In genomic region chr17:76726766-76727718, GRCh38 we compare ENCODE assay signal across 8 cellular contexts. TPM values are rescaled to one million over a fixed set of nuclear protein-coding genes. Genes with fewer than 3 reads are reported as not detected.
A peak's percentile ranks its signal among the peaks of the same experiment; 100 is the strongest.
DNase-seq lines count a peak whose midpoint lies in the region; ATAC-seq and TF ChIP-seq lines count a peak whose summit lies in the region.

Gene METTL23, plus strand, starts transcription at chr17:76726839. Its CDS starts 2,872 bp downstream, at chr17:76729711.

- peak; percentile 69 for TF ChIP-seq CTCF in AG09309 (IDR thresholded peaks at IDR 0.05; ENCODE audit: control insufficient read depth, insufficient read depth, low read depth, low read length, missing control alignments)
- TF ChIP-seq CTCF in endothelial cell (IDR thresholded peaks at IDR 0.05; ENCODE audit: unreplicated experiment): peak; percentile 57

- no peak for DNase-seq in AG09309 (ENCODE audit: low read depth)
- peak; percentile 86 for DNase-seq in NCI-H69 (lab: John Stamatoyannopoulos, UW)
- peak in 2 of 3 experiments; percentile 59 to 79 for DNase-seq in activated CD8-positive, alpha-beta memory T cell treated with anti-CD3 and anti-CD28 coated beads for 48 hours (ENCODE audit: low read depth in 2 of 3, low spot score in 2 of 3)
- DNase-seq in endothelial cell (ENCODE audit: low spot score): peak; percentile 83
- DNase-seq in mucosa of gallbladder (ENCODE audit: low spot score): peak; percentile 84

- peak; percentile 39 for ATAC-seq in GM18861 (IDR thresholded peaks at IDR 0.05; ENCODE audit: unreplicated experiment)
- ATAC-seq in HG03097 (IDR thresholded peaks at IDR 0.05; ENCODE audit: low FRiP score, unreplicated experiment): peak; percentile 46
- peak; percentile 85 for ATAC-seq in stimulated activated memory B cell treated with anti-CD40 and anti-IgM and Interleukin-4, amounts not matched to agents 10 μg/mL and 1 μg/mL and 100 μg/mL, for 72 hours

- peak within 1 kb of the TSS; percentile 95 for H3K4me3 Mint-ChIP-seq in endothelial cell (ENCODE audit: unreplicated experiment)
- H3K4me3 Mint-ChIP-seq in stimulated activated memory B cell treated with anti-CD40 and anti-IgM and Interleukin-4, amounts not matched to agents 10 μg/mL and 1 μg/mL and 100 μg/mL, for 72 hours: peak within 1 kb of the TSS; percentile 87

- peaks cover 15% of the 10 kb centered on the region for H3K4me1 Mint-ChIP-seq in endothelial cell (ENCODE audit: unreplicated experiment)
- peaks cover 53% of the 10 kb centered on the region for H3K4me1 Mint-ChIP-seq in stimulated activated memory B cell treated with anti-CD40 and anti-IgM and Interleukin-4, amounts not matched to agents 10 μg/mL and 1 μg/mL and 100 μg/mL, for 72 hours

- H3K9me3 Mint-ChIP-seq in endothelial cell (ENCODE audit: unreplicated experiment): no peaks in the 10 kb centered on the region
- no peaks in the 10 kb centered on the region for H3K9me3 Mint-ChIP-seq in stimulated activated memory B cell treated with anti-CD40 and anti-IgM and Interleukin-4, amounts not matched to agents 10 μg/mL and 1 μg/mL and 100 μg/mL, for 72 hours

- peaks cover 10% of the 10 kb centered on the region for H3K27me3 Mint-ChIP-seq in endothelial cell (ENCODE audit: unreplicated experiment)
- H3K27me3 Mint-ChIP-seq in stimulated activated memory B cell treated with anti-CD40 and anti-IgM and Interleukin-4, amounts not matched to agents 10 μg/mL and 1 μg/mL and 100 μg/mL, for 72 hours: no peaks in the 10 kb centered on the region

- H3K36me3 Mint-ChIP-seq in endothelial cell (ENCODE audit: low read depth, unreplicated experiment): peaks cover 7% of the 10 kb centered on the region
- H3K36me3 Mint-ChIP-seq in stimulated activated memory B cell treated with anti-CD40 and anti-IgM and Interleukin-4, amounts not matched to agents 10 μg/mL and 1 μg/mL and 100 μg/mL, for 72 hours: peaks cover 18% of the 10 kb centered on the region

- peak within 1 kb of the TSS; percentile 97 for H3K27ac Mint-ChIP-seq in endothelial cell (ENCODE audit: unreplicated experiment)
- peak within 1 kb of the TSS; percentile 99 for H3K27ac Mint-ChIP-seq in stimulated activated memory B cell treated with anti-CD40 and anti-IgM and Interleukin-4, amounts not matched to agents 10 μg/mL and 1 μg/mL and 100 μg/mL, for 72 hours

- peak within 1 kb of the TSS; percentile 96 for H3K4me3 ChIP-seq in AG09309 (ENCODE audit: control insufficient read depth, low read depth, low read length)

RNA-seq across cellular contexts. Expression of gene METTL23, which starts in this region (rescaled TPM):
- total RNA-seq in endothelial cell (ENCODE audit: unreplicated experiment): 30.5 TPM
- 35.0 TPM for total RNA-seq in mucosa of gallbladder
